In the genomic region with DNA sequence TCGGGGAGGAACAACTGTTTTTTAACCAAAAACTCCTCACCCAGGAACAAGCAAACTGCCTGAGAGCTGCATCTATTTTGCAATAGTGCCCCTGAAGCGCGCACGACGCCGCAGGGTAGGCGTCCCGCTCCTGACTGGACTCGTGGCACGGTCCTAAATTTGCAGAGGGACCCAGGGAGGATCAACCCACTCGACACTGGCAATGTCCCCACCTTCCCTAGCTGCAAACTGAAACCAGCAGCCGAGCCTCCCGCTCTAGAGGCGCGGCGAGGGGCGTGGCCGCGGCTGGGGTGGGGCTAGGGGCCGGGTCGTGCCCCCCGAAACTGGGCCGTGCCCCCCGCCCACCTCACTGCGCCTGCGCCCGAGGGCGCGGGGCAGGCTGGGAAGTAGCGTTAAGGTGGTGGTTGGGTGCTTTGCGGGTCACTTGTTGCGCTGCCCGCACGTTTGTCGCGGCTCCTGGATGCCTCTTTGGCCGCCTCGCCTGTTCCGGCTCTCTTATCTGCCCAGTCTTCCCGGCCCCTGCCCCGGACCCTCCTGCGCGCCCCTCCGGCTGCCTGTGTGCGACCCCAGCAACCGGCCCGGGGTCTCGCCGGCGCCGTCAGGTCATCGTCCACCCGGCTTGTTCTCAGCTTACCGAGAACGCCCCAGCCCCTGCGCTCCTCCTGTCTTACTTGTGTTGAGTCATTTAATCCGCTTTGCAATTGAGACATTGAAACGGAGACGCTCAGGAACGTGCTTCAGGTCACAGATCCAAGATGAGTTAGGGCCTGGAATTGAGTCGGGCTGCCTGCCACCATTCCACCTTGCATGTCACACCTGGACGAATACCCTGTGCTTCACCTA, we compare ENCODE assay signal across 8 cellular contexts. TPM values are rescaled to one million over a fixed set of nuclear protein-coding genes. Genes with fewer than 3 reads are reported as not detected.
A peak's percentile ranks its signal among the peaks of the same experiment; 100 is the strongest.
DNase-seq lines count a peak whose midpoint lies in the region; TF ChIP-seq lines count a peak whose summit lies in the region.

No MANE protein-coding gene starts in this region.

- H3F3A ChIP-seq in neural progenitor cell (ENCODE audit: low read depth): peaks cover 24% of the 10 kb centered on the region

- in situ Hi-C loops in G401 (cut with HindIII; ENCODE audit: low sequenced_read_pairs): no loop called here

- peak overlapping the region; percentile 82 for H3K27ac ChIP-seq in neural progenitor cell
- peak overlapping the region; percentile 85 for H3K27ac ChIP-seq in stomach smooth muscle (ENCODE audit: low read length)

- DNase-seq in G401 (ENCODE audit: low spot score) (peak; percentile 79), GOT3 (lab: John Stamatoyannopoulos, UW) (peak; percentile 27), Kasumi-1 (lab: John Stamatoyannopoulos, UW) (peak; percentile 77 to 78), SHP77 (lab: John Stamatoyannopoulos, UW) (peak; percentile 57 to 69), activated gamma-delta T cell treated with Interleukin-2 at 50 U/mL for 16 hours (peak; percentile 92), foreskin fibroblast (peak; percentile 71 to 91), neural progenitor cell (ENCODE audit: low spot score) (peak; percentile 95)

- H4K20me1 ChIP-seq in neural progenitor cell (ENCODE audit: low read depth): no peaks in the 10 kb centered on the region

- H3K9ac ChIP-seq in neural progenitor cell (no peak overlapping the region), stomach smooth muscle (ENCODE audit: low read length in 2 of 2) (peak overlapping the region; percentile 81)

- H3K36me3 Mint-ChIP-seq in neural progenitor cell: no peaks in the 10 kb centered on the region

- H3K27me3 ChIP-seq in neural progenitor cell (no peaks in the 10 kb centered on the region), stomach smooth muscle (ENCODE audit: control insufficient read depth in 1 of 2, insufficient read depth in 2 of 2, low read length in 2 of 2) (no peaks in the 10 kb centered on the region)

- H3K27me3 Mint-ChIP-seq in neural progenitor cell (ENCODE audit: insufficient read depth, low read depth): peaks cover 2% of the 10 kb centered on the region

- H3K4me3 Mint-ChIP-seq in neural progenitor cell: peak overlapping the region; percentile 91

- H3K9me3 Mint-ChIP-seq in neural progenitor cell: no peaks in the 10 kb centered on the region

- H3K4me2 ChIP-seq in neural progenitor cell: peak overlapping the region; percentile 76

- H3K9me3 ChIP-seq in neural progenitor cell (ENCODE audit: low read depth) (no peaks in the 10 kb centered on the region), stomach smooth muscle (ENCODE audit: control insufficient read depth in 2 of 2, low read length in 2 of 2) (no peaks in the 10 kb centered on the region)

- TF ChIP-seq CTCF in foreskin fibroblast (IDR thresholded peaks at IDR 0.05; ENCODE audit: low read depth, low read length) (no peak), neural progenitor cell (IDR thresholded peaks at IDR 0.05) (no peak)

- H3K4me1 ChIP-seq in neural progenitor cell (peaks cover 6% of the 10 kb centered on the region), stomach smooth muscle (ENCODE audit: control insufficient read depth, insufficient read depth, low read length) (peaks cover 3% of the 10 kb centered on the region)

- peak overlapping the region; percentile 59 for H2AFZ ChIP-seq in neural progenitor cell (replicated peaks)

- peaks cover 14% of the 10 kb centered on the region for H3K4me1 Mint-ChIP-seq in neural progenitor cell

- peak overlapping the region; percentile 93 for H3K27ac Mint-ChIP-seq in neural progenitor cell

- H3K4me3 ChIP-seq in foreskin fibroblast (ENCODE audit: low read depth in 1 of 2, low read length in 2 of 2) (peak overlapping the region; percentile 72 to 83), neural progenitor cell (peak overlapping the region; percentile 55), stomach smooth muscle (ENCODE audit: low read length in 2 of 2) (peak overlapping the region; percentile 64 to 80)

- H3K79me2 ChIP-seq in neural progenitor cell (ENCODE audit: low read depth): no peaks in the 10 kb centered on the region

- H3K36me3 ChIP-seq in neural progenitor cell: no peaks in the 10 kb centered on the region
- H3K36me3 ChIP-seq in stomach smooth muscle (ENCODE audit: control insufficient read depth in 2 of 2, insufficient read depth in 2 of 2, low read length in 2 of 2): no peaks in the 10 kb centered on the region

RNA-seq across cellular contexts. Expression of a gene that starts 37.9 kb away (rescaled TPM):
- 89.9 and 119 TPM in 2 replicates for total RNA-seq in G401 (2014; rRNA removed; shearing (Covaris generic))
- total RNA-seq in neural progenitor cell (ENCODE audit: low replicate concordance): 152 and 157 TPM in 2 replicates

Comparison
In these comparisons a context has a peak if more than half of its experiments do, and no peak if none do; other contexts are left out.
1. Peak in every context shown above with its lines: DNase-seq, H3K4me3 ChIP-seq and H3K27ac ChIP-seq.
2. DNase-seq: peak in every context shown above with its lines; median percentile 95 in neural progenitor cell; 92 in activated gamma-delta T cell treated with Interleukin-2 at 50 U/mL for 16 hours; 81 in foreskin fibroblast; 79 in G401; 78 in Kasumi-1; 63 in SHP77; 27 in GOT3.